ENCODE assay signal across 9 cellular contexts in the genomic region with DNA sequence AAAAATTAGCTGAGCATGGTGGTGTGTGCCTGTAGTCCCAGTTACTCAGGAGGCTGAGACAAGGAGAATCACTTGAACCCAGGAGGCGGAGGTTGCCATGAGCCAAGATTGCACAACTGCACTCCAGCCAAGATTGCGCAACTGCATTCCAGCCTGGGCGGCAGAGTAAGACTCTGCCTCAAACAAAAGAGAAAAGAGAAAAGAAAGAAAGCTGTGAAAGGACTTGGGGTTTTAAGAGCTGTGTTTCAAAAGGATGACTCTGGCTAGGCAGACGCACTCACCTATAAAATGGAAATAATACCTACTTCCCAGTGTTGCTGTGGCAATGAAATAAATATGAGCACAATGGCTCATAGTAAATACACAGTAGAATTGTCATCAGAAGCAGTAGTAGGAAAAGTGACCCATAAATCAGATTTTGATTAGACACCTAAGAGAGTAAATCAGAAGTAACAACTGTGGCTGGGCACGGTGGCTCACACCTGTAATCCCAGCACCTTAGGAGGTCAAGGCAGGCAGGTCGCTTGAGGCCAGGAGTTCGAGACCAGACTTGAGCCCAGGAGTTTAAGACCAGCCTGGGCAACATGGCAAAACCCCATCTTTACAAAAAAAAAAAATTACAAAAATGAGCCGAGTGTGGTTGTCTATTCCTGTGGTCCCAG. TPM values are rescaled to one million over a fixed set of nuclear protein-coding genes. Genes with fewer than 3 reads are reported as not detected.
DNase-seq lines count a peak whose midpoint lies in the region; ATAC-seq, FAIRE-seq and TF ChIP-seq lines count a peak whose summit lies in the region.
"Had no signal": no experiment of that assay in that cellular context is flagged by ENCODE, and none has a peak within 500 bp of the region (broad histone marks: within the 10 kb centered on the region; RNA-seq: fewer than 3 reads in every experiment).

No MANE protein-coding gene starts in this region.

- H3F3A ChIP-seq in GM23338 (replicated peaks; ENCODE audit: low read depth): peaks cover 10% of the 10 kb centered on the region; the same call in 1 of the 2 replicates

- peaks cover 13% of the 10 kb centered on the region for H3K4me1 Mint-ChIP-seq in GM23338

- peak overlapping the region; percentile 64 for H3K4me2 ChIP-seq in GM23338

- H3K9me3 Mint-ChIP-seq in GM23338: no peaks in the 10 kb centered on the region

- DNase-seq in GM23338 (ENCODE audit: low spot score) (peak; percentile 77), NCI-H774 (lab: John Stamatoyannopoulos, UW) (peak; percentile 71), pancreas (peak in 4 of 6 donors; percentile 32 to 66 (median 41)), UCSD-AML1 (lab: John Stamatoyannopoulos, UW; ENCODE audit: unreplicated experiment) (no peak), NCI-H187 treated with DMSO at 0.1 percent for 48 hours (lab: John Stamatoyannopoulos, UW) (no peak), BE2C (no peak)
- no peak for DNase-seq in activated CD4-positive, alpha-beta T cell treated with anti-CD3 and anti-CD28 coated beads for 1 hour

- H3K4me3 ChIP-seq in GM23338: no peak overlapping the region
- H3K4me3 ChIP-seq in pancreas: no peak overlapping the region
- H3K4me3 ChIP-seq in BE2C (ENCODE audit: low read depth, low read length): no peak overlapping the region

- H3K27ac ChIP-seq in GM23338 (ENCODE audit: low read depth): peak overlapping the region; percentile 65
- no peak overlapping the region for H3K27ac ChIP-seq in pancreas

- intact Hi-C loops in pancreas (cut with DNase I): no loop called here

- no peak for FAIRE-seq in pancreas (lab: Jason Lieb, UNC)
- FAIRE-seq: endometrium had no signal

- H3K36me3 ChIP-seq in GM23338 (ENCODE audit: insufficient read depth): no peaks in the 10 kb centered on the region
- H3K36me3 ChIP-seq in pancreas: no peaks in the 10 kb centered on the region
- no peaks in the 10 kb centered on the region for H3K36me3 ChIP-seq in BE2C

- H3K9me3 ChIP-seq in pancreas (no peaks in the 10 kb centered on the region), BE2C (no peaks in the 10 kb centered on the region)

- no peaks in the 10 kb centered on the region for H3K79me2 ChIP-seq in GM23338 (replicated peaks; ENCODE audit: insufficient read depth)

- H3K27ac Mint-ChIP-seq in GM23338: no peak overlapping the region

- peak overlapping the region; percentile 92 for H2AFZ ChIP-seq in GM23338

- peaks cover 3% of the 10 kb centered on the region for H3K27me3 Mint-ChIP-seq in GM23338 (ENCODE audit: insufficient read depth, low read depth, poor library complexity)

- peak; percentile 81 for ATAC-seq in GM23338
- ATAC-seq in esophagus mucosa: peak; percentile 90
- ATAC-seq in pancreas: peak; percentile 53 to 76 (median 62)

- H3K27me3 ChIP-seq in GM23338 (ENCODE audit: insufficient read depth) (no peaks in the 10 kb centered on the region), pancreas (no peaks in the 10 kb centered on the region), BE2C (no peaks in the 10 kb centered on the region)

- H3K4me3 Mint-ChIP-seq in GM23338: no peak overlapping the region

- no peaks in the 10 kb centered on the region for H3K36me3 Mint-ChIP-seq in GM23338 (ENCODE audit: low read depth)

- H3K9me2 ChIP-seq in GM23338 (ENCODE audit: insufficient read depth): no peaks in the 10 kb centered on the region

- H3K4me1 ChIP-seq in GM23338 (ENCODE audit: insufficient read depth) (peaks cover 16% of the 10 kb centered on the region; the same call in 1 of the 2 replicates), pancreas (no peaks in the 10 kb centered on the region), BE2C (no peaks in the 10 kb centered on the region)

- no peaks in the 10 kb centered on the region for H4K20me1 ChIP-seq in GM23338 (replicated peaks; ENCODE audit: insufficient read depth)

- 61 to 67% methylated on average over 8 of the region's 8 CpGs for WGBS in pancreas, 2 donors

- TF ChIP-seq CTCF in GM23338 (conservative IDR thresholded peaks at IDR 0.05; ENCODE audit: low read depth in 2 of 2): no peak
- TF ChIP-seq CTCF in pancreas (IDR thresholded peaks at IDR 0.05): no peak
- TF ChIP-seq CTCF in BE2C (IDR thresholded peaks at IDR 0.05; ENCODE audit: low read depth, low read length): no peak

TF ChIP-seq in GM23338, 12 proteins besides CTCF, POLR2A, EP300 and RAD21 (continues in another document):
- TF ChIP-seq ETS1 (IDR thresholded peaks at IDR 0.05) (no peak), ZNF114 (CRISPR knock-in tag; IDR thresholded peaks at IDR 0.05) (no peak), EZH2phosphoT487 (IDR thresholded peaks at IDR 0.05; ENCODE audit: unreplicated experiment) (no peak), ZNF462 (CRISPR knock-in tag; IDR thresholded peaks at IDR 0.05) (no peak), STAT1 (IDR thresholded peaks at IDR 0.05; ENCODE audit: unreplicated experiment) (no peak), EZH2 (IDR thresholded peaks at IDR 0.05; ENCODE audit: low read depth, unreplicated experiment) (no peak), JUNB (IDR thresholded peaks at IDR 0.05; ENCODE audit: unreplicated experiment) (no peak), POLR2AphosphoS5 (IDR thresholded peaks at IDR 0.05; ENCODE audit: low read depth) (no peak)

RNA-seq across cellular contexts. Expression of gene PUM1, which starts 45.9 kb away (rescaled TPM):
- 117 and 121 TPM in 2 replicates for total RNA-seq in GM23338 (2014; rRNA removed; shearing (Covaris generic))
- polyA plus RNA-seq in GM23338 (2016; fragmentation: Nextera tagmentation; extraction: Ambion mirVana) (44.4 and 49.5 TPM in 2 replicates), pancreas (10 to 100 TPM; 16.9 to 21.1 TPM)
- total RNA-seq in esophagus mucosa (63.0 TPM), pancreas (10 to 100 TPM; 35.5 to 75.8 (median 46.4) TPM)
- polyA plus RNA-seq in BE2C (2012; ENCODE audit: insufficient read depth, insufficient read length, low read depth): 40.0 TPM

Comparison
In these comparisons a context has a peak if more than half of its experiments do, and no peak if none do; other contexts are left out.
1. DNase-seq: peak in GM23338 (single experiment), NCI-H774 (single experiment) and pancreas (4 of 6); none in UCSD-AML1 (single experiment), activated CD4-positive, alpha-beta T cell treated with anti-CD3 and anti-CD28 coated beads for 1 hour (single experiment), NCI-H187 treated with DMSO at 0.1 percent for 48 hours (single experiment) and BE2C (single experiment).
2. Peak in every context shown above with its lines, with median percentiles within 50 percentile points of each other: ATAC-seq.